In the genomic region with DNA sequence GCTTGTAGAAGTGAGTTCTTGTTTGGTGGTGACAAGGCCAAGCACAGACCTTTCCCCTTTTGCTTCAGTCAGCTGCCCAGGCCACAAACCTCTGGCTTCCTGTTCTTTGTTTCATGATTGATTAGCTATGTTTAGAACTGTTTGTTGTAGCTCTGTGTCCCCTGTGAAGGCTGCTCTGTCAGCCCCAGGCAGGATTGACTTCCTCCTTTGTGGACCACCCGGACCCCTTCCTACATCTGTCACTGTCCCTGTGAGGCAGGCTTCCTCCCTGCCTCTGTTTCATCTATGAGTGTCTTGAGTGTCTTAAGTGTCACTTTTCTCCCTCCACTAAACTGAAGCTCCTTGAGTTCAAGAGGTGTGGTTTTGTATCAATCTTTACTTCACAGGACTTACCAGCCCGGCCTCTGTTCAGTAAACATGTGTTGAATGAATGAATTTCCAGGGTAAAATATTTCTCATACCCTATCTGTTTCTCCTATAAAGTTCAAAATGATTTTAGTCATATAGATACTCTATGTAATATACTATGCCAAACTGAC, we compare ENCODE assay signal across 1 cellular context.
A peak's percentile ranks its signal among the peaks of the same experiment; 100 is the strongest.
TF ChIP-seq lines count a peak whose summit lies in the region.

No MANE protein-coding gene starts in this region.

TF ChIP-seq in GM12878, 131 proteins besides CTCF, POLR2A, EP300 and RAD21 (continued from another document and continues in another):
- TF ChIP-seq, protein P1, sequence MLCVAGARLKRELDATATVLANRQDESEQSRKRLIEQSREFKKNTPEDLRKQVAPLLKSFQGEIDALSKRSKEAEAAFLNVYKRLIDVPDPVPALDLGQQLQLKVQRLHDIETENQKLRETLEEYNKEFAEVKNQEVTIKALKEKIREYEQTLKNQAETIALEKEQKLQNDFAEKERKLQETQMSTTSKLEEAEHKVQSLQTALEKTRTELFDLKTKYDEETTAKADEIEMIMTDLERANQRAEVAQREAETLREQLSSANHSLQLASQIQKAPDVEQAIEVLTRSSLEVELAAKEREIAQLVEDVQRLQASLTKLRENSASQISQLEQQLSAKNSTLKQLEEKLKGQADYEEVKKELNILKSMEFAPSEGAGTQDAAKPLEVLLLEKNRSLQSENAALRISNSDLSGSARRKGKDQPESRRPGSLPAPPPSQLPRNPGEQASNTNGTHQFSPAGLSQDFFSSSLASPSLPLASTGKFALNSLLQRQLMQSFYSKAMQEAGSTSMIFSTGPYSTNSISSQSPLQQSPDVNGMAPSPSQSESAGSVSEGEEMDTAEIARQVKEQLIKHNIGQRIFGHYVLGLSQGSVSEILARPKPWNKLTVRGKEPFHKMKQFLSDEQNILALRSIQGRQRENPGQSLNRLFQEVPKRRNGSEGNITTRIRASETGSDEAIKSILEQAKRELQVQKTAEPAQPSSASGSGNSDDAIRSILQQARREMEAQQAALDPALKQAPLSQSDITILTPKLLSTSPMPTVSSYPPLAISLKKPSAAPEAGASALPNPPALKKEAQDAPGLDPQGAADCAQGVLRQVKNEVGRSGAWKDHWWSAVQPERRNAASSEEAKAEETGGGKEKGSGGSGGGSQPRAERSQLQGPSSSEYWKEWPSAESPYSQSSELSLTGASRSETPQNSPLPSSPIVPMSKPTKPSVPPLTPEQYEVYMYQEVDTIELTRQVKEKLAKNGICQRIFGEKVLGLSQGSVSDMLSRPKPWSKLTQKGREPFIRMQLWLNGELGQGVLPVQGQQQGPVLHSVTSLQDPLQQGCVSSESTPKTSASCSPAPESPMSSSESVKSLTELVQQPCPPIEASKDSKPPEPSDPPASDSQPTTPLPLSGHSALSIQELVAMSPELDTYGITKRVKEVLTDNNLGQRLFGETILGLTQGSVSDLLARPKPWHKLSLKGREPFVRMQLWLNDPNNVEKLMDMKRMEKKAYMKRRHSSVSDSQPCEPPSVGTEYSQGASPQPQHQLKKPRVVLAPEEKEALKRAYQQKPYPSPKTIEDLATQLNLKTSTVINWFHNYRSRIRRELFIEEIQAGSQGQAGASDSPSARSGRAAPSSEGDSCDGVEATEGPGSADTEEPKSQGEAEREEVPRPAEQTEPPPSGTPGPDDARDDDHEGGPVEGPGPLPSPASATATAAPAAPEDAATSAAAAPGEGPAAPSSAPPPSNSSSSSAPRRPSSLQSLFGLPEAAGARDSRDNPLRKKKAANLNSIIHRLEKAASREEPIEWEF (IDR thresholded peaks at IDR 0.05; ENCODE audit: insufficient replicate concordance, low read depth, low read length): no peak
- no peak for TF ChIP-seq NR2C1 (IDR thresholded peaks at IDR 0.05)
- TF ChIP-seq LARP7 (IDR thresholded peaks at IDR 0.05): no peak
- no peak for TF ChIP-seq HDGF (IDR thresholded peaks at IDR 0.05)
- TF ChIP-seq RFX5 (IDR thresholded peaks at IDR 0.05; ENCODE audit: low read depth, low read length): no peak
- TF ChIP-seq EZH2 (IDR thresholded peaks at IDR 0.05; ENCODE audit: borderline replicate concordance, control insufficient read depth, low read depth, low read length): no peak
- no peak for TF ChIP-seq STAT3 (IDR thresholded peaks at IDR 0.05; ENCODE audit: low read depth, low read length)
- TF ChIP-seq SMARCA5 (IDR thresholded peaks at IDR 0.05): no peak
- TF ChIP-seq, protein P2, sequence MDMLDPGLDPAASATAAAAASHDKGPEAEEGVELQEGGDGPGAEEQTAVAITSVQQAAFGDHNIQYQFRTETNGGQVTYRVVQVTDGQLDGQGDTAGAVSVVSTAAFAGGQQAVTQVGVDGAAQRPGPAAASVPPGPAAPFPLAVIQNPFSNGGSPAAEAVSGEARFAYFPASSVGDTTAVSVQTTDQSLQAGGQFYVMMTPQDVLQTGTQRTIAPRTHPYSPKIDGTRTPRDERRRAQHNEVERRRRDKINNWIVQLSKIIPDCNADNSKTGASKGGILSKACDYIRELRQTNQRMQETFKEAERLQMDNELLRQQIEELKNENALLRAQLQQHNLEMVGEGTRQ (IDR thresholded peaks at IDR 0.05; ENCODE audit: borderline replicate concordance, low read depth, low read length): no peak
- TF ChIP-seq IKZF1 (conservative IDR thresholded peaks at IDR 0.05): 0 out of 2 replicates have a peak, but pooled peaks have one; percentile 20
- no peak for TF ChIP-seq CHD4 (IDR thresholded peaks at IDR 0.05)
- TF ChIP-seq KLF5 (IDR thresholded peaks at IDR 0.05; ENCODE audit: partially characterized antibody): no peak
- TF ChIP-seq NBN (IDR thresholded peaks at IDR 0.05): 0 out of 2 replicates have a peak, but pooled peaks have one; percentile 32
- TF ChIP-seq NFYA (IDR thresholded peaks at IDR 0.05; ENCODE audit: borderline replicate concordance, low read depth, low read length): no peak
- TF ChIP-seq GATAD2B (conservative IDR thresholded peaks at IDR 0.05; ENCODE audit: low read depth): no peak
- TF ChIP-seq, protein P3, sequence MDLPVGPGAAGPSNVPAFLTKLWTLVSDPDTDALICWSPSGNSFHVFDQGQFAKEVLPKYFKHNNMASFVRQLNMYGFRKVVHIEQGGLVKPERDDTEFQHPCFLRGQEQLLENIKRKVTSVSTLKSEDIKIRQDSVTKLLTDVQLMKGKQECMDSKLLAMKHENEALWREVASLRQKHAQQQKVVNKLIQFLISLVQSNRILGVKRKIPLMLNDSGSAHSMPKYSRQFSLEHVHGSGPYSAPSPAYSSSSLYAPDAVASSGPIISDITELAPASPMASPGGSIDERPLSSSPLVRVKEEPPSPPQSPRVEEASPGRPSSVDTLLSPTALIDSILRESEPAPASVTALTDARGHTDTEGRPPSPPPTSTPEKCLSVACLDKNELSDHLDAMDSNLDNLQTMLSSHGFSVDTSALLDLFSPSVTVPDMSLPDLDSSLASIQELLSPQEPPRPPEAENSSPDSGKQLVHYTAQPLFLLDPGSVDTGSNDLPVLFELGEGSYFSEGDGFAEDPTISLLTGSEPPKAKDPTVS (IDR thresholded peaks at IDR 0.05; ENCODE audit: low read depth, low read length): no peak
- TF ChIP-seq ZNF24 (IDR thresholded peaks at IDR 0.05): no peak
- TF ChIP-seq, protein P4, sequence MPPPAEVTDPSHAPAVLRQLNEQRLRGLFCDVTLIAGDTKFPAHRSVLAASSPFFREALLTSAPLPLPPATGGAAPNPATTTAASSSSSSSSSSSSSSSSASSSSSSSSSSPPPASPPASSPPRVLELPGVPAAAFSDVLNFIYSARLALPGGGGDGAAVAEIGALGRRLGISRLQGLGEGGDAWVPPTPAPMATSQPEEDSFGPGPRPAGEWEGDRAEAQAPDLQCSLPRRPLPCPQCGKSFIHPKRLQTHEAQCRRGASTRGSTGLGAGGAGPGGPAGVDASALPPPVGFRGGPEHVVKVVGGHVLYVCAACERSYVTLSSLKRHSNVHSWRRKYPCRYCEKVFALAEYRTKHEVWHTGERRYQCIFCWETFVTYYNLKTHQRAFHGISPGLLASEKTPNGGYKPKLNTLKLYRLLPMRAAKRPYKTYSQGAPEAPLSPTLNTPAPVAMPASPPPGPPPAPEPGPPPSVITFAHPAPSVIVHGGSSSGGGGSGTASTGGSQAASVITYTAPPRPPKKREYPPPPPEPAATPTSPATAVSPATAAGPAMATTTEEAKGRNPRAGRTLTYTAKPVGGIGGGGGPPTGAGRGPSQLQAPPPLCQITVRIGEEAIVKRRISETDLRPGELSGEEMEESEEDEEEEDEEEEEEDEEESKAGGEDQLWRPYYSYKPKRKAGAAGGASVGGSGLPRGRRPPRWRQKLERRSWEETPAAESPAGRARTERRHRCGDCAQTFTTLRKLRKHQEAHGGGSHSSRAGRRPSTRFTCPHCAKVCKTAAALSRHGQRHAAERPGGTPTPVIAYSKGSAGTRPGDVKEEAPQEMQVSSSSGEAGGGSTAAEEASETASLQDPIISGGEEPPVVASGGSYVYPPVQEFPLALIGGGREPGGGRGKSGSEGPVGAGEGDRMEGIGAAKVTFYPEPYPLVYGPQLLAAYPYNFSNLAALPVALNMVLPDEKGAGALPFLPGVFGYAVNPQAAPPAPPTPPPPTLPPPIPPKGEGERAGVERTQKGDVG (CRISPR knock-in tag; IDR thresholded peaks at IDR 0.05): no peak
- TF ChIP-seq SPI1 (IDR thresholded peaks at IDR 0.05; ENCODE audit: borderline replicate concordance, insufficient read depth, low read depth, low read length): peak; percentile 39; the same call in 1 of the 2 replicates
- TF ChIP-seq HDAC6 (IDR thresholded peaks at IDR 0.05; ENCODE audit: unreplicated experiment): no peak
- peak; percentile 32; the same call in 1 of the 2 replicates for TF ChIP-seq DPF2 (IDR thresholded peaks at IDR 0.05)
- no peak for TF ChIP-seq YY1 (IDR thresholded peaks at IDR 0.05; ENCODE audit: low read depth, low read length)
- TF ChIP-seq NFXL1 (IDR thresholded peaks at IDR 0.05; ENCODE audit: borderline replicate concordance): no peak
- TF ChIP-seq, protein P5, sequence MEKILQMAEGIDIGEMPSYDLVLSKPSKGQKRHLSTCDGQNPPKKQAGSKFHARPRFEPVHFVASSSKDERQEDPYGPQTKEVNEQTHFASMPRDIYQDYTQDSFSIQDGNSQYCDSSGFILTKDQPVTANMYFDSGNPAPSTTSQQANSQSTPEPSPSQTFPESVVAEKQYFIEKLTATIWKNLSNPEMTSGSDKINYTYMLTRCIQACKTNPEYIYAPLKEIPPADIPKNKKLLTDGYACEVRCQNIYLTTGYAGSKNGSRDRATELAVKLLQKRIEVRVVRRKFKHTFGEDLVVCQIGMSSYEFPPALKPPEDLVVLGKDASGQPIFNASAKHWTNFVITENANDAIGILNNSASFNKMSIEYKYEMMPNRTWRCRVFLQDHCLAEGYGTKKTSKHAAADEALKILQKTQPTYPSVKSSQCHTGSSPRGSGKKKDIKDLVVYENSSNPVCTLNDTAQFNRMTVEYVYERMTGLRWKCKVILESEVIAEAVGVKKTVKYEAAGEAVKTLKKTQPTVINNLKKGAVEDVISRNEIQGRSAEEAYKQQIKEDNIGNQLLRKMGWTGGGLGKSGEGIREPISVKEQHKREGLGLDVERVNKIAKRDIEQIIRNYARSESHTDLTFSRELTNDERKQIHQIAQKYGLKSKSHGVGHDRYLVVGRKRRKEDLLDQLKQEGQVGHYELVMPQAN (conservative IDR thresholded peaks at IDR 0.05): no peak
- no peak for TF ChIP-seq BMI1 (IDR thresholded peaks at IDR 0.05; ENCODE audit: borderline replicate concordance)
- TF ChIP-seq ZNF207 (IDR thresholded peaks at IDR 0.05; ENCODE audit: borderline replicate concordance): no peak
- TF ChIP-seq SMAD5 (IDR thresholded peaks at IDR 0.05; ENCODE audit: low read depth): no peak
- TF ChIP-seq IRF5 (IDR thresholded peaks at IDR 0.05; ENCODE audit: borderline replicate concordance): no peak
- TF ChIP-seq TCF3 (IDR thresholded peaks at IDR 0.05; ENCODE audit: borderline replicate concordance, insufficient read depth, low read depth, low read length): no peak
- no peak for TF ChIP-seq MXI1 (IDR thresholded peaks at IDR 0.05; ENCODE audit: low read depth, low read length)
- TF ChIP-seq, protein P6, sequence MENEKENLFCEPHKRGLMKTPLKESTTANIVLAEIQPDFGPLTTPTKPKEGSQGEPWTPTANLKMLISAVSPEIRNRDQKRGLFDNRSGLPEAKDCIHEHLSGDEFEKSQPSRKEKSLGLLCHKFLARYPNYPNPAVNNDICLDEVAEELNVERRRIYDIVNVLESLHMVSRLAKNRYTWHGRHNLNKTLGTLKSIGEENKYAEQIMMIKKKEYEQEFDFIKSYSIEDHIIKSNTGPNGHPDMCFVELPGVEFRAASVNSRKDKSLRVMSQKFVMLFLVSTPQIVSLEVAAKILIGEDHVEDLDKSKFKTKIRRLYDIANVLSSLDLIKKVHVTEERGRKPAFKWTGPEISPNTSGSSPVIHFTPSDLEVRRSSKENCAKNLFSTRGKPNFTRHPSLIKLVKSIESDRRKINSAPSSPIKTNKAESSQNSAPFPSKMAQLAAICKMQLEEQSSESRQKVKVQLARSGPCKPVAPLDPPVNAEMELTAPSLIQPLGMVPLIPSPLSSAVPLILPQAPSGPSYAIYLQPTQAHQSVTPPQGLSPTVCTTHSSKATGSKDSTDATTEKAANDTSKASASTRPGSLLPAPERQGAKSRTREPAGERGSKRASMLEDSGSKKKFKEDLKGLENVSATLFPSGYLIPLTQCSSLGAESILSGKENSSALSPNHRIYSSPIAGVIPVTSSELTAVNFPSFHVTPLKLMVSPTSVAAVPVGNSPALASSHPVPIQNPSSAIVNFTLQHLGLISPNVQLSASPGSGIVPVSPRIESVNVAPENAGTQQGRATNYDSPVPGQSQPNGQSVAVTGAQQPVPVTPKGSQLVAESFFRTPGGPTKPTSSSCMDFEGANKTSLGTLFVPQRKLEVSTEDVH (IDR thresholded peaks at IDR 0.05; ENCODE audit: low read depth, partially characterized antibody): no peak
- TF ChIP-seq SUPT20H (IDR thresholded peaks at IDR 0.05; ENCODE audit: borderline replicate concordance, control insufficient read depth, low read depth, low read length): no peak
- TF ChIP-seq RELB (IDR thresholded peaks at IDR 0.05; ENCODE audit: low read depth): 0 out of 2 replicates have a peak, but pooled peaks have one; percentile 14
